ENCODE assay signal across 1 cellular context in the genomic region with DNA sequence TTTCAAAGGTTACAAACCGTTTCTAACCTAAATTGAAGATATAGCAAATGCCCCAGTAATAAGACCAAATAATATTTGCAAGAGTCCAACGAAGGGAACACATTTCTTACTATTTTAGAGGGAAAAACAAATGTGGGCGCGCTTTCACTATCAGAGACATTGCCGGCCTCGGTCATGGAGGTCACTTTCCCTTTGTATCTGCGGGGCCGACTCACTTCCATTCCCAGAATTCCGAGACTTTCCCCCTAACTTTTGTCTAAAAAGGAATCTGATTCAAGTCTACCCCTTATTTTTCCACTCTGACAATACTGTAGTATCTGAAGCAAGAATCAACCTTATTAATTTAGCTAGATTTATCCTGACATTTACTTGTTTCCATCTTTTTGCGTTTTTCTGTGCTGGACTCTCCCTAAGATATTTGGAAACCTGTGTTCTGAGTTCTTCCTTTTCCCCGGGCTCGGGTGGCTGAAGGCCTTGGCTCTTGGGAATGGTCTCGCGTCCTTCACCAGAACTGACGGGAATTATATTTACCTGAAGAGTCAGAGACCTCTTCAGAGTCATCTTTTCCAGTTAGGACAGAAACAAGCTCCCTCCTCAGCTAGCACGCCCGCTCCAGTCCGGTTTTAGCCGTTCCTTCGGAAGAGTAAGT.
TF ChIP-seq lines count a peak whose summit lies in the region.

No MANE protein-coding gene starts in this region.

TF ChIP-seq in IMR-90, 13 proteins besides CTCF, POLR2A, EP300 and RAD21:
- no peak for TF ChIP-seq MAFK (IDR thresholded peaks at IDR 0.05; ENCODE audit: low read depth, low read length)
- no peak for TF ChIP-seq NFE2L2 (IDR thresholded peaks at IDR 0.05; ENCODE audit: low read depth, low read length)
- no peak for TF ChIP-seq RCOR1 (IDR thresholded peaks at IDR 0.05; ENCODE audit: insufficient replicate concordance, low read length)
- no peak for TF ChIP-seq FOS (IDR thresholded peaks at IDR 0.05; ENCODE audit: low read depth, low read length)
- TF ChIP-seq, protein P1, sequence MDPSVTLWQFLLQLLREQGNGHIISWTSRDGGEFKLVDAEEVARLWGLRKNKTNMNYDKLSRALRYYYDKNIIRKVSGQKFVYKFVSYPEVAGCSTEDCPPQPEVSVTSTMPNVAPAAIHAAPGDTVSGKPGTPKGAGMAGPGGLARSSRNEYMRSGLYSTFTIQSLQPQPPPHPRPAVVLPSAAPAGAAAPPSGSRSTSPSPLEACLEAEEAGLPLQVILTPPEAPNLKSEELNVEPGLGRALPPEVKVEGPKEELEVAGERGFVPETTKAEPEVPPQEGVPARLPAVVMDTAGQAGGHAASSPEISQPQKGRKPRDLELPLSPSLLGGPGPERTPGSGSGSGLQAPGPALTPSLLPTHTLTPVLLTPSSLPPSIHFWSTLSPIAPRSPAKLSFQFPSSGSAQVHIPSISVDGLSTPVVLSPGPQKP (IDR thresholded peaks at IDR 0.05; ENCODE audit: borderline replicate concordance, low read depth, low read length), result no peak
- TF ChIP-seq MAZ (IDR thresholded peaks at IDR 0.05; ENCODE audit: borderline replicate concordance, low read depth, low read length), result no peak
- no peak for TF ChIP-seq CHD1 (IDR thresholded peaks at IDR 0.05; ENCODE audit: low read depth, low read length)
- TF ChIP-seq, protein P2, sequence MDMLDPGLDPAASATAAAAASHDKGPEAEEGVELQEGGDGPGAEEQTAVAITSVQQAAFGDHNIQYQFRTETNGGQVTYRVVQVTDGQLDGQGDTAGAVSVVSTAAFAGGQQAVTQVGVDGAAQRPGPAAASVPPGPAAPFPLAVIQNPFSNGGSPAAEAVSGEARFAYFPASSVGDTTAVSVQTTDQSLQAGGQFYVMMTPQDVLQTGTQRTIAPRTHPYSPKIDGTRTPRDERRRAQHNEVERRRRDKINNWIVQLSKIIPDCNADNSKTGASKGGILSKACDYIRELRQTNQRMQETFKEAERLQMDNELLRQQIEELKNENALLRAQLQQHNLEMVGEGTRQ (IDR thresholded peaks at IDR 0.05; ENCODE audit: low read depth, low read length), result no peak
- no peak for TF ChIP-seq SMC3 (IDR thresholded peaks at IDR 0.05; ENCODE audit: low read depth, low read length)
- TF ChIP-seq BHLHE40 (IDR thresholded peaks at IDR 0.05; ENCODE audit: low read depth, low read length), result no peak
- no peak for TF ChIP-seq CEBPB (IDR thresholded peaks at IDR 0.05; ENCODE audit: low read depth, low read length)
- no peak for TF ChIP-seq MXI1 (IDR thresholded peaks at IDR 0.05; ENCODE audit: borderline replicate concordance, low read depth, low read length)
- no peak for TF ChIP-seq RFX5 (IDR thresholded peaks at IDR 0.05; ENCODE audit: low read depth, low read length)
